Comparison of ENCODE assay signal across 8 cellular contexts in genomic region chrX:110847334-110847733, GRCh38. TPM values are rescaled to one million over a fixed set of nuclear protein-coding genes. Genes with fewer than 3 reads are reported as not detected.
DNase-seq lines count a peak whose midpoint lies in the region; ATAC-seq and TF ChIP-seq lines count a peak whose summit lies in the region.

No MANE protein-coding gene starts in this region.

- H3K27me3 ChIP-seq in breast epithelium (peaks cover 0 to 47% of the 10 kb centered on the region in 2 donors), upper lobe of left lung (no peaks in the 10 kb centered on the region)

- TF ChIP-seq POLR2A in breast epithelium (IDR thresholded peaks at IDR 0.05) (no peak), upper lobe of left lung (IDR thresholded peaks at IDR 0.05) (no peak)

- WGBS in upper lobe of left lung, 2 donors: 1 to 10% methylated on average over 5 of the region's 5 CpGs

- H3K9me3 ChIP-seq in breast epithelium (no peaks in the 10 kb centered on the region), upper lobe of left lung (no peaks in the 10 kb centered on the region)

- H3K27ac ChIP-seq in breast epithelium (no peak overlapping the region), upper lobe of left lung (no peak overlapping the region)

- intact Hi-C loops in breast epithelium (cut with DNase I; ENCODE audit: low total_unique reads) (no loop called here), left colon (cut with DNase I, micrococcal nuclease) (loop anchor here in 1 of 2 donors (2.0 kb wide), 1 partner anchor 397 kb away; no protein-coding TSS in a partner anchor)

- no peaks in the 10 kb centered on the region for H3K4me1 ChIP-seq in breast epithelium
- H3K4me1 ChIP-seq in upper lobe of left lung: no peaks in the 10 kb centered on the region

- H3K36me3 ChIP-seq in breast epithelium (no peaks in the 10 kb centered on the region), upper lobe of left lung (no peaks in the 10 kb centered on the region)

- TF ChIP-seq CTCF in breast epithelium (IDR thresholded peaks at IDR 0.05): peak; percentile 47 to 68 (median 51)
- peak; percentile 40 to 69 (median 62) for TF ChIP-seq CTCF in upper lobe of left lung (IDR thresholded peaks at IDR 0.05)

- DNase-seq in DMS53 treated with DMSO at 0.1 percent for 48 hours (lab: John Stamatoyannopoulos, UW; ENCODE audit: unreplicated experiment) (peak; percentile 54), NCI-H526 treated with DMSO at 0.1 percent for 48 hours (lab: John Stamatoyannopoulos, UW) (peak; percentile 63), breast epithelium (ENCODE audit: low spot score in 2 of 2) (no peak), left colon (no peak), upper lobe of left lung (no peak)
- no peak for DNase-seq in activated effector memory CD4-positive, alpha-beta T cell treated with Interleukin-2 at 50 U/mL for 16 hours

- peak; percentile 74 for ATAC-seq in GM19328 (IDR thresholded peaks at IDR 0.05; ENCODE audit: unreplicated experiment)
- ATAC-seq in HG03457 (IDR thresholded peaks at IDR 0.05; ENCODE audit: unreplicated experiment): peak; percentile 85
- ATAC-seq in left colon: peak; percentile 69
- peak in 1 of 2 donors; percentile 68 for ATAC-seq in upper lobe of left lung (ENCODE audit: low FRiP score in 2 of 2)

- H3K4me3 ChIP-seq in breast epithelium (no peak overlapping the region), upper lobe of left lung (no peak overlapping the region)

- no peak for TF ChIP-seq EP300 in upper lobe of left lung (IDR thresholded peaks at IDR 0.05)

RNA-seq across cellular contexts. Expression of gene CHRDL1, which starts 51.7 kb away (rescaled TPM):
- total RNA-seq in breast epithelium (100 to 1,000 TPM in 1 of 3 donors, 10 to 100 TPM in 2; 37.3 to 396 (median 72.1) TPM), left colon (10 to 100 TPM in 1 of 2 donors, 1 to 10 TPM in 1; 4.7 to 33.1 TPM), upper lobe of left lung (10 to 100 TPM; 23.0 to 68.7 (median 44.3) TPM)

Comparison
In these comparisons a context has a peak if more than half of its experiments do, and no peak if none do; other contexts are left out.
1. DNase-seq: peak in DMS53 treated with DMSO at 0.1 percent for 48 hours (single experiment) and NCI-H526 treated with DMSO at 0.1 percent for 48 hours (single experiment); none in breast epithelium (0 of 2), left colon (0 of 2), upper lobe of left lung (0 of 2) and activated effector memory CD4-positive, alpha-beta T cell treated with Interleukin-2 at 50 U/mL for 16 hours (single experiment).